In genomic region chr22:35631597-35631996, GRCh38 we compare ENCODE assay signal across 1 cellular context.
TF ChIP-seq lines count a peak whose summit lies in the region.

No MANE protein-coding gene starts in this region.

TF ChIP-seq in HepG2, 621 proteins besides CTCF, POLR2A, EP300 and RAD21 (continued from another document and continues in another):
- TF ChIP-seq PATZ1 (CRISPR knock-in tag; IDR thresholded peaks at IDR 0.05), result no peak
- peak; percentile 89 for TF ChIP-seq STAG1 (CRISPR knock-in tag; IDR thresholded peaks at IDR 0.05)
- no peak for TF ChIP-seq HMGXB3 (CRISPR knock-in tag; IDR thresholded peaks at IDR 0.05; ENCODE audit: borderline replicate concordance)
- TF ChIP-seq HNF4A (CRISPR knock-in tag; IDR thresholded peaks at IDR 0.05), result peak; percentile 6; the same call in 1 of the 2 replicates
- TF ChIP-seq SAP130 (CRISPR knock-in tag; IDR thresholded peaks at IDR 0.05; ENCODE audit: low read depth), result 0 out of 2 replicates have a peak, but pooled peaks have one; percentile 23
- TF ChIP-seq ARID5B (CRISPR knock-in tag; IDR thresholded peaks at IDR 0.05), result peak; percentile 59
- TF ChIP-seq TFAP4 (IDR thresholded peaks at IDR 0.05; ENCODE audit: borderline replicate concordance, low read depth), result no peak
- TF ChIP-seq TEAD3 (CRISPR knock-in tag; optimal IDR thresholded peaks at IDR 0.05; ENCODE audit: borderline replicate concordance), result peak; percentile 84
- TF ChIP-seq RARA (CRISPR knock-in tag; IDR thresholded peaks at IDR 0.05), result peak; percentile 70
- TF ChIP-seq HMGXB4 (CRISPR knock-in tag; IDR thresholded peaks at IDR 0.05; ENCODE audit: borderline replicate concordance in 1 of 2, low read depth in 1 of 2), result peak in 1 of 2 experiments; percentile 59; a peak in 1 of 4 replicates
- TF ChIP-seq MXI1 (IDR thresholded peaks at IDR 0.05; ENCODE audit: borderline replicate concordance, low read depth, low read length), result 0 out of 3 replicates have a peak, but pooled peaks have one; percentile 8
- TF ChIP-seq ZFP1 (CRISPR knock-in tag; IDR thresholded peaks at IDR 0.05), result no peak
- peak; percentile 32; the same call in 1 of the 2 replicates for TF ChIP-seq NCOR1 (IDR thresholded peaks at IDR 0.05; ENCODE audit: borderline replicate concordance, low read length)
- no peak for TF ChIP-seq SRSF9 (IDR thresholded peaks at IDR 0.05; ENCODE audit: borderline replicate concordance, insufficient read depth, low read depth, low read length, poor library complexity, severe bottlenecking)
- TF ChIP-seq ZNF430 (CRISPR knock-in tag; IDR thresholded peaks at IDR 0.05), result no peak
- TF ChIP-seq ZNF281 (CRISPR knock-in tag; IDR thresholded peaks at IDR 0.05; ENCODE audit: borderline replicate concordance), result peak; percentile 22; the same call in 1 of the 2 replicates
- peak; percentile 27 for TF ChIP-seq YY1 (IDR thresholded peaks at IDR 0.05; ENCODE audit: insufficient read depth, insufficient replicate concordance, low read depth, low read length)
- TF ChIP-seq MIER3 (CRISPR knock-in tag; IDR thresholded peaks at IDR 0.05; ENCODE audit: borderline replicate concordance), result peak; percentile 45; the same call in 1 of the 2 replicates
- no peak for TF ChIP-seq ZBTB7B (CRISPR knock-in tag; IDR thresholded peaks at IDR 0.05)
- no peak for TF ChIP-seq NR2F6 (IDR thresholded peaks at IDR 0.05)
- TF ChIP-seq NR2F6 (CRISPR knock-in tag; IDR thresholded peaks at IDR 0.05), result peak; percentile 35; the same call in 1 of the 2 replicates
- TF ChIP-seq GABPB1 (CRISPR knock-in tag; IDR thresholded peaks at IDR 0.05), result no peak
- peak; percentile 37 for TF ChIP-seq FOSL2 (CRISPR knock-in tag; IDR thresholded peaks at IDR 0.05)
- peak; percentile 28; the same call in 1 of the 2 replicates for TF ChIP-seq SALL1 (CRISPR knock-in tag; IDR thresholded peaks at IDR 0.05)
- TF ChIP-seq JUND (CRISPR knock-in tag; IDR thresholded peaks at IDR 0.05), result no peak
- no peak for TF ChIP-seq ZNF724P (CRISPR knock-in tag; IDR thresholded peaks at IDR 0.05; ENCODE audit: borderline replicate concordance)
- TF ChIP-seq RXRB (CRISPR knock-in tag; IDR thresholded peaks at IDR 0.05; ENCODE audit: borderline replicate concordance), result peak; percentile 61
- TF ChIP-seq TBL1XR1 (IDR thresholded peaks at IDR 0.05; ENCODE audit: borderline replicate concordance, low read length, partially characterized antibody), result peak; percentile 95
- no peak for TF ChIP-seq TRAFD1 (CRISPR knock-in tag; IDR thresholded peaks at IDR 0.05; ENCODE audit: borderline replicate concordance)
- TF ChIP-seq GLMP (CRISPR knock-in tag; IDR thresholded peaks at IDR 0.05; ENCODE audit: borderline replicate concordance), result no peak
- TF ChIP-seq ZSCAN30 (CRISPR knock-in tag; IDR thresholded peaks at IDR 0.05), result no peak
- TF ChIP-seq MZF1 (CRISPR knock-in tag; IDR thresholded peaks at IDR 0.05; ENCODE audit: borderline replicate concordance), result no peak
- TF ChIP-seq ZBTB7A (CRISPR knock-in tag; IDR thresholded peaks at IDR 0.05), result no peak
- TF ChIP-seq GATAD2A (CRISPR knock-in tag; IDR thresholded peaks at IDR 0.05), result peak; percentile 31; the same call in 1 of the 2 replicates
- no peak for TF ChIP-seq JARID2 (CRISPR knock-in tag; IDR thresholded peaks at IDR 0.05; ENCODE audit: insufficient replicate concordance)
- no peak for TF ChIP-seq SMAD9 (CRISPR knock-in tag; IDR thresholded peaks at IDR 0.05)
- peak; percentile 51; the same call in 1 of the 2 replicates for TF ChIP-seq BCL6 (CRISPR knock-in tag; IDR thresholded peaks at IDR 0.05)
- no peak for TF ChIP-seq ZNF564 (CRISPR knock-in tag; IDR thresholded peaks at IDR 0.05)
- TF ChIP-seq ZNF331 (CRISPR knock-in tag; IDR thresholded peaks at IDR 0.05), result peak; percentile 21; the same call in 1 of the 2 replicates
- no peak for TF ChIP-seq ETV6 (CRISPR knock-in tag; conservative IDR thresholded peaks at IDR 0.05)
- TF ChIP-seq XRCC5 (optimal IDR thresholded peaks at IDR 0.05; ENCODE audit: low read length), result peak; percentile 76
- no peak for TF ChIP-seq KMT2A (CRISPR knock-in tag; IDR thresholded peaks at IDR 0.05)
- peak; percentile 61; the same call in 1 of the 2 replicates for TF ChIP-seq RXRA (CRISPR knock-in tag; IDR thresholded peaks at IDR 0.05)
